Comparison of ENCODE assay signal across 8 cellular contexts in genomic region chr9:31542384-31543055, GRCh38.
A peak's percentile ranks its signal among the peaks of the same experiment; 100 is the strongest.
DNase-seq lines count a peak whose midpoint lies in the region; ATAC-seq and TF ChIP-seq lines count a peak whose summit lies in the region.

No MANE protein-coding gene starts in this region.

- H3K9me3 ChIP-seq in CD4-positive, CD25-positive, alpha-beta regulatory T cell (ENCODE audit: control insufficient read depth in 2 of 2, low read length in 2 of 2) = no peaks in the 10 kb centered on the region
- no peaks in the 10 kb centered on the region for H3K9me3 ChIP-seq in ascending aorta

- no peaks in the 10 kb centered on the region for H3K36me3 ChIP-seq in CD4-positive, CD25-positive, alpha-beta regulatory T cell (ENCODE audit: control insufficient read depth, insufficient read depth, low read length)
- no peaks in the 10 kb centered on the region for H3K36me3 ChIP-seq in ascending aorta

- no peak for TF ChIP-seq CTCF in ascending aorta (IDR thresholded peaks at IDR 0.05)

- H3K4me1 Mint-ChIP-seq in CD4-positive, CD25-positive, alpha-beta regulatory T cell = peaks cover 16 to 28% (median 20%) of the 10 kb centered on the region in 4 donors

- intact Hi-C loops in ascending aorta (cut with DNase I) = loop anchor here (10.0 kb wide), 1 partner anchor 52 kb away; no protein-coding TSS in a partner anchor

- H3K27ac ChIP-seq in CD4-positive, CD25-positive, alpha-beta regulatory T cell (ENCODE audit: insufficient read depth, low read length, poor library complexity, severe bottlenecking) = peak overlapping the region; percentile 6
- peak overlapping the region; percentile 17 for H3K27ac ChIP-seq in temporal lobe (ENCODE audit: low read depth, low read length)
- H3K27ac ChIP-seq in ascending aorta = no peak overlapping the region

- peak overlapping the region; percentile 52 for H3K4me3 ChIP-seq in CD4-positive, CD25-positive, alpha-beta regulatory T cell (ENCODE audit: low read depth, low read length)
- no peak overlapping the region for H3K4me3 ChIP-seq in ascending aorta

- no peaks in the 10 kb centered on the region for H3K27me3 ChIP-seq in CD4-positive, CD25-positive, alpha-beta regulatory T cell (ENCODE audit: control insufficient read depth, insufficient read depth, low read length)
- no peaks in the 10 kb centered on the region for H3K27me3 ChIP-seq in ascending aorta

- H3K27me3 Mint-ChIP-seq in CD4-positive, CD25-positive, alpha-beta regulatory T cell = no peaks in the 10 kb centered on the region

- peak; percentile 91 to 92 for ATAC-seq in CD4-positive, CD25-positive, alpha-beta regulatory T cell (ENCODE audit: low read depth in 2 of 2)
- ATAC-seq in GM18511 (IDR thresholded peaks at IDR 0.05; ENCODE audit: unreplicated experiment) = peak; percentile 99
- ATAC-seq in HG02852 (IDR thresholded peaks at IDR 0.05; ENCODE audit: unreplicated experiment) = peak; percentile 100

- H3K4me1 ChIP-seq in CD4-positive, CD25-positive, alpha-beta regulatory T cell (ENCODE audit: control insufficient read depth, insufficient read depth, low read length, poor library complexity, severe bottlenecking) = peaks cover 6% of the 10 kb centered on the region
- no peaks in the 10 kb centered on the region for H3K4me1 ChIP-seq in ascending aorta

- no peaks in the 10 kb centered on the region for H3K36me3 Mint-ChIP-seq in CD4-positive, CD25-positive, alpha-beta regulatory T cell

- H3K9me3 Mint-ChIP-seq in CD4-positive, CD25-positive, alpha-beta regulatory T cell = peaks cover 0 to 3% (median 0%) of the 10 kb centered on the region in 7 donors

- peak overlapping the region; percentile 5 to 80 (median 49) for H3K4me3 Mint-ChIP-seq in CD4-positive, CD25-positive, alpha-beta regulatory T cell

- DNase-seq in CD4-positive, CD25-positive, alpha-beta regulatory T cell = peak; percentile 4 to 69 (median 54)
- peak; percentile 70 to 90 for DNase-seq in NCI-H2081 (lab: John Stamatoyannopoulos, UW)
- peak; percentile 7 for DNase-seq in activated effector memory CD4-positive, alpha-beta T cell treated with Interleukin-2 at 50 U/mL for 16 hours
- peak; percentile 90 for DNase-seq in iris pigment epithelial cell (ENCODE audit: low read depth)
- no peak for DNase-seq in ascending aorta (ENCODE audit: low spot score in 2 of 2)

- peak overlapping the region; percentile 2 to 87 (median 70) for H3K27ac Mint-ChIP-seq in CD4-positive, CD25-positive, alpha-beta regulatory T cell

Comparison
In these comparisons a context has a peak if more than half of its experiments do, and no peak if none do; other contexts are left out.
1. DNase-seq: peak in CD4-positive, CD25-positive, alpha-beta regulatory T cell (3 of 3), NCI-H2081 (2 of 2), activated effector memory CD4-positive, alpha-beta T cell treated with Interleukin-2 at 50 U/mL for 16 hours (single experiment) and iris pigment epithelial cell (single experiment); none in ascending aorta (0 of 2).
2. H3K27ac ChIP-seq: peak in CD4-positive, CD25-positive, alpha-beta regulatory T cell (single experiment) and temporal lobe (single experiment); none in ascending aorta (0 of 2).
3. Peak in every context shown above with its lines, with median percentiles within 50 percentile points of each other: ATAC-seq.